22 cellular contexts compared by ENCODE assay signal in the genomic region with DNA sequence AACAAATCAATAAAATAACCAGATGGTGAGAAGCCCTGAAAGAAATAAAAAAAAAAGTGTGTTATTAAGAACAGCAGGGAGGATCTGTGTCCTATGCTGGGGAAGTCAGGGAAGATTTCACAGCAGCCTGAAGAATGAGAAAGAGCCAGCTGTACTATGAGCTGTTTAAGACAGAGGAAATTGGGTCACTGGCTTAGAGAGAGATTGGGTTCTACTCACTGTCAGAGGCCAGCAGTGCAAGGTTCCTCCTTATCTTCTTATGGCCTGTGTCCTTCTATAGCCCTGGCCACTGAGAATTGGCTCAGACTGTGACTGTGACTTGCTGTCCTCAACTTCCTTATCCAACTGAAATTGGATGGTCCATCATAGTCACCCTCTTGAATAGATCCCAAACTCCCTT. TPM values are rescaled to one million over a fixed set of nuclear protein-coding genes. Genes with fewer than 3 reads are reported as not detected.
DNase-seq lines count a peak whose midpoint lies in the region; ATAC-seq, FAIRE-seq and TF ChIP-seq lines count a peak whose summit lies in the region.
"Had no signal": no experiment of that assay in that cellular context is flagged by ENCODE, and none has a peak within 500 bp of the region (broad histone marks: within the 10 kb centered on the region; RNA-seq: fewer than 3 reads in every experiment).

No MANE protein-coding gene starts in this region.

- DNase-seq in GM18507 (ENCODE audit: extremely low spot score, insufficient read length, low read depth) (no peak), OCI-M1 (lab: John Stamatoyannopoulos, UW) (peak; percentile 70), amniotic epithelial cell (ENCODE audit: low read depth) (peak; percentile 38), left lung (no peak), LoVo (ENCODE audit: low spot score) (no peak)
- DNase-seq in activated CD8-positive, alpha-beta memory T cell treated with anti-CD3 and anti-CD28 coated beads for 24 hours = no peak
- DNase-seq: activated CD8-positive, alpha-beta T cell treated with anti-CD3 and anti-CD28 coated beads, Interleukin-2, amount 10 ng/mL, durations not matched to agents 7 days and 5 days; activated naive CD4-positive, alpha-beta T cell treated with anti-CD3 and anti-CD28 coated beads for 36 hours; activated T-cell treated with anti-CD3 and anti-CD28 coated beads, Interleukin-2, amount 50 U/mL, for 4 hours; BE2C; Caco-2; erythroblast; HFFc6; NCI-H1105; nephron progenitor cell; stimulated activated CD4-positive, alpha-beta T cell treated with anti-CD3 and anti-CD28 coated beads, Interleukin-2, amount 100 ng/mL, for 24 hours; stimulated activated naive CD4-positive, alpha-beta T cell treated with Interleukin-2 at 50 U/mL for 16 hours; transverse colon had no signal

- H3K4me3 ChIP-seq in left lung = no peak overlapping the region
- H3K4me3 ChIP-seq: ascending aorta, skin epidermis, transverse colon had no signal

- ATAC-seq in left lung (peak; percentile 29), HG03139 (IDR thresholded peaks at IDR 0.05; ENCODE audit: unreplicated experiment) (no peak)
- ATAC-seq: activated CD4-positive, CD25-positive, alpha-beta regulatory T cell treated with anti-CD3 and anti-CD28 coated beads, Interleukin-2, amount 50 U/mL, for 24 hours; activated CD8-positive, alpha-beta T cell treated with anti-CD3 and anti-CD28 coated beads, Interleukin-2, amount 10 ng/mL, durations not matched to agents 7 days and 5 days; activated T-cell treated with anti-CD3 and anti-CD28 coated beads, Interleukin-2, amount 50 U/mL, for 4 hours had no signal

- no peaks in the 10 kb centered on the region for H3K9me3 ChIP-seq in left lung
- H3K9me3 ChIP-seq: ascending aorta, BE2C, Caco-2, transverse colon had no signal

- FAIRE-seq in GM18507 (lab: Jason Lieb, UNC) = peak; percentile 18

- no peak for TF ChIP-seq CTCF in left lung (IDR thresholded peaks at IDR 0.05)

- H3K4me1 ChIP-seq in left lung = peaks cover 0 to 47% of the 10 kb centered on the region in 2 donors
- H3K4me1 ChIP-seq: BE2C had no signal

- intact Hi-C loops in left lung (cut with DNase I) = loop anchor here (5.0 to 10.0 kb wide), 4 partner anchors 60 to 430 kb away; no protein-coding TSS in a partner anchor

- peak overlapping the region in 1 of 2 donors; percentile 68 for H3K27ac ChIP-seq in left lung
- H3K27ac ChIP-seq: ascending aorta, transverse colon had no signal

- no peaks in the 10 kb centered on the region for H3K36me3 ChIP-seq in left lung
- H3K36me3 ChIP-seq: ascending aorta, BE2C, transverse colon had no signal

- no peaks in the 10 kb centered on the region for H3K27me3 ChIP-seq in left lung
- H3K27me3 ChIP-seq: ascending aorta, BE2C, transverse colon had no signal

RNA-seq across cellular contexts. Expression of a gene that starts 54.8 kb away (rescaled TPM):
- total RNA-seq in left lung = 10 to 100 TPM; 17.2 to 19.0 TPM

Comparison
In these comparisons a context has a peak if more than half of its experiments do, and no peak if none do; other contexts are left out.
1. DNase-seq: peak in OCI-M1 (single experiment) and amniotic epithelial cell (single experiment); none in GM18507 (single experiment), left lung (0 of 2), LoVo (single experiment) and activated CD8-positive, alpha-beta memory T cell treated with anti-CD3 and anti-CD28 coated beads for 24 hours (single experiment).